ENCODE assay signal across 19 cellular contexts in genomic region chr4:159021597-159022385, GRCh38.
A peak's percentile ranks its signal among the peaks of the same experiment; 100 is the strongest.
DNase-seq lines count a peak whose midpoint lies in the region; ATAC-seq and TF ChIP-seq lines count a peak whose summit lies in the region.
"Had no signal": no experiment of that assay in that cellular context is flagged by ENCODE, and none has a peak within 500 bp of the region (broad histone marks: within the 10 kb centered on the region; RNA-seq: fewer than 3 reads in every experiment).

No MANE protein-coding gene starts in this region.

- CTCF ChIA-PET in OCI-LY7 (lab: Charles Lee; ENCODE audit: unreplicated experiment): no interaction called here

- no peaks in the 10 kb centered on the region for H3K9me2 ChIP-seq in GM23338 (ENCODE audit: insufficient read depth)
- H3K9me2 ChIP-seq in OCI-LY7 (ENCODE audit: insufficient read depth, low read length): no peaks in the 10 kb centered on the region

- H3K36me3 ChIP-seq in GM23338 (ENCODE audit: insufficient read depth) (no peaks in the 10 kb centered on the region), OCI-LY7 (ENCODE audit: insufficient read depth, low read length) (no peaks in the 10 kb centered on the region)
- H3K36me3 ChIP-seq: BE2C had no signal

- H3K36me3 Mint-ChIP-seq in GM23338 (ENCODE audit: low read depth) (no peaks in the 10 kb centered on the region), nephron (ENCODE audit: low read depth) (no peaks in the 10 kb centered on the region), endothelial cell (ENCODE audit: low read depth, unreplicated experiment) (no peaks in the 10 kb centered on the region)
- H3K36me3 Mint-ChIP-seq: CD4-positive, CD25-positive, alpha-beta regulatory T cell had no signal

- H3K4me1 ChIP-seq in GM23338 (ENCODE audit: insufficient read depth) (peaks cover 48% of the 10 kb centered on the region), OCI-LY7 (ENCODE audit: insufficient read depth, low read length, poor library complexity, severe bottlenecking) (peaks cover 11% of the 10 kb centered on the region)
- H3K4me1 ChIP-seq: BE2C had no signal

- H3K27me3 Mint-ChIP-seq in GM23338 (ENCODE audit: insufficient read depth, low read depth, poor library complexity) (peaks cover 20% of the 10 kb centered on the region), nephron (ENCODE audit: low read depth) (no peaks in the 10 kb centered on the region), endothelial cell (ENCODE audit: unreplicated experiment) (peaks cover 1% of the 10 kb centered on the region)

- H3K4me3 Mint-ChIP-seq in GM23338 (peak overlapping the region; percentile 56), nephron (no peak overlapping the region), endothelial cell (ENCODE audit: unreplicated experiment) (no peak overlapping the region)
- H3K4me3 Mint-ChIP-seq: CD4-positive, CD25-positive, alpha-beta regulatory T cell had no signal

- no peaks in the 10 kb centered on the region for H3K79me2 ChIP-seq in GM23338 (replicated peaks; ENCODE audit: insufficient read depth)
- no peaks in the 10 kb centered on the region for H3K79me2 ChIP-seq in OCI-LY7 (ENCODE audit: insufficient read depth, low read depth, low read length)

- H3K4me1 Mint-ChIP-seq in GM23338: peaks cover 70% of the 10 kb centered on the region
- peaks cover 7% of the 10 kb centered on the region for H3K4me1 Mint-ChIP-seq in nephron
- H3K4me1 Mint-ChIP-seq in endothelial cell (ENCODE audit: unreplicated experiment): peaks cover 40% of the 10 kb centered on the region
- H3K4me1 Mint-ChIP-seq: CD4-positive, CD25-positive, alpha-beta regulatory T cell had no signal

- no TSS peak for BruUV-seq in OCI-LY7 (replicated peaks; lab: Mats Ljungman, UMichigan)

- TF ChIP-seq CTCF in GM23338 (conservative IDR thresholded peaks at IDR 0.05; ENCODE audit: low read depth in 2 of 2) (no peak), OCI-LY7 (conservative IDR thresholded peaks at IDR 0.05; ENCODE audit: low read length) (no peak), nephron (IDR thresholded peaks at IDR 0.05; ENCODE audit: unreplicated experiment in 3 of 3) (no peak), endothelial cell (IDR thresholded peaks at IDR 0.05; ENCODE audit: unreplicated experiment) (no peak)

- POLR2A ChIA-PET in OCI-LY7 (lab: Charles Lee): no interaction called here

- no peaks in the 10 kb centered on the region; the same call in 1 of the 2 replicates for H3F3A ChIP-seq in GM23338 (replicated peaks; ENCODE audit: low read depth)

- H3K4me3 ChIP-seq in GM23338: peak overlapping the region; percentile 4; the same call in 1 of the 2 replicates
- no peak overlapping the region for H3K4me3 ChIP-seq in OCI-LY7 (ENCODE audit: low read depth, low read length, poor library complexity, severe bottlenecking)

- H4K20me1 ChIP-seq in GM23338 (replicated peaks; ENCODE audit: insufficient read depth): no peaks in the 10 kb centered on the region
- no peaks in the 10 kb centered on the region for H4K20me1 ChIP-seq in OCI-LY7 (ENCODE audit: insufficient read depth, low read length)

- no peaks in the 10 kb centered on the region for H3K9me3 Mint-ChIP-seq in GM23338
- no peaks in the 10 kb centered on the region for H3K9me3 Mint-ChIP-seq in nephron
- H3K9me3 Mint-ChIP-seq in endothelial cell (ENCODE audit: unreplicated experiment): no peaks in the 10 kb centered on the region

- H3K27ac ChIP-seq in GM23338 (ENCODE audit: low read depth): peak overlapping the region; percentile 82
- H3K27ac ChIP-seq in OCI-LY7 (ENCODE audit: low read depth, low read length, poor library complexity, severe bottlenecking): no peak overlapping the region

- H3K27ac Mint-ChIP-seq in GM23338 (peak overlapping the region; percentile 96), nephron (peak overlapping the region in 2 of 3 experiments; percentile 6 to 11), endothelial cell (ENCODE audit: unreplicated experiment) (no peak overlapping the region)
- H3K27ac Mint-ChIP-seq: CD4-positive, CD25-positive, alpha-beta regulatory T cell had no signal

- peak; percentile 82 for DNase-seq in GM23338 (ENCODE audit: low spot score)
- no peak for DNase-seq in OCI-LY7 (ENCODE audit: low spot score)
- DNase-seq in iPS DF 4.7 (ENCODE audit: extremely low read depth, low spot score): peak; percentile 87
- no peak for DNase-seq in NCI-H446 treated with DMSO at 0.1 percent for 48 hours (lab: John Stamatoyannopoulos, UW)
- no peak for DNase-seq in DMS53 treated with DMSO at 0.1 percent for 48 hours (lab: John Stamatoyannopoulos, UW; ENCODE audit: unreplicated experiment)
- no peak for DNase-seq in endothelial cell (ENCODE audit: low spot score)
- DNase-seq in HUDEP-2 (lab: John Stamatoyannopoulos, UW; ENCODE audit: unreplicated experiment in 76 of 76): no peak
- DNase-seq: 8988T; BE2C; CD4-positive, CD25-positive, alpha-beta regulatory T cell; COR-L47; GDM1; IMR-90; NCI-H1436; NCI-H1930; NCI-H2171; NCI-H69 had no signal

- H3K27me3 ChIP-seq in GM23338 (ENCODE audit: insufficient read depth): no peaks in the 10 kb centered on the region
- H3K27me3 ChIP-seq: BE2C had no signal

- H3K9me3 ChIP-seq in OCI-LY7 (ENCODE audit: low read length): no peaks in the 10 kb centered on the region
- H3K9me3 ChIP-seq: BE2C had no signal

- no peak overlapping the region for H2AFZ ChIP-seq in GM23338
- 0 out of 2 replicates have a peak overlapping the region, but pooled peaks have one; percentile 14 for H2AFZ ChIP-seq in OCI-LY7 (ENCODE audit: low read length)

- intact Hi-C loops in OCI-LY7 (cut with micrococcal nuclease; ENCODE audit: unreplicated experiment): no loop called here

- H3K4me2 ChIP-seq in GM23338 (peak overlapping the region; percentile 10; the same call in 1 of the 2 replicates), OCI-LY7 (ENCODE audit: low read length) (no peak overlapping the region)

- ATAC-seq in GM23338: peak; percentile 70
- ATAC-seq: Right ventricle myocardium inferior had no signal

TF ChIP-seq in GM23338, 12 proteins besides CTCF, POLR2A, EP300 and RAD21 (continues in another document):
- no peak for TF ChIP-seq ZNF331 (CRISPR knock-in tag; IDR thresholded peaks at IDR 0.05; ENCODE audit: low read depth)
- TF ChIP-seq POLR2AphosphoS5 (IDR thresholded peaks at IDR 0.05; ENCODE audit: low read depth): no peak; the same call in 1 of the 2 replicates
- no peak for TF ChIP-seq CREB1 (CRISPR knock-in tag; IDR thresholded peaks at IDR 0.05; ENCODE audit: low read depth)
- no peak for TF ChIP-seq STAT1 (IDR thresholded peaks at IDR 0.05; ENCODE audit: unreplicated experiment)
- peak; percentile 92 for TF ChIP-seq ETS1 (IDR thresholded peaks at IDR 0.05)
- no peak for TF ChIP-seq JUNB (IDR thresholded peaks at IDR 0.05; ENCODE audit: unreplicated experiment)

Comparison
In these comparisons a context has a peak if more than half of its experiments do, and no peak if none do; other contexts are left out.
1. DNase-seq: peak in GM23338 (single experiment) and iPS DF 4.7 (single experiment); none in OCI-LY7 (single experiment), NCI-H446 treated with DMSO at 0.1 percent for 48 hours (single experiment), DMS53 treated with DMSO at 0.1 percent for 48 hours (single experiment), endothelial cell (single experiment) and HUDEP-2 (0 of 76).